Comparison of ENCODE assay signal across 22 cellular contexts in the genomic region with DNA sequence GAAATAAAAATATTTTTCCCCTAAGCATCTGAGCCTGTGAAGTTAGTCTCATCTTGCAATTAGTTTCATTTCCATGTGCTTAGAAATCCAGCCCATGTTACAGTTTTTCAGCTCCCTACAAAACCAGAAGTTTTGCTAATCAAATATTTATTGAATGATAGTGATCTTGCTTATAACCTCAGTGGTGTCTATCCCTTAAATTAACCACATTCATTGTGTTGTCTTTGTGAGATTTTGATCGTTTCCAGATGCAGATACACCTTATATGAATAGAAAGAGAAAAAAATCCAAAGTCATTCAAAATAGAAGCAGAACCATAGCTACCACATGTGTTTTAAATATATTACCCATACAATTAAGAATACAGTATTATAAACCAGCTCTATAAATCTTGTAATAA.
DNase-seq lines count a peak whose midpoint lies in the region; ATAC-seq and TF ChIP-seq lines count a peak whose summit lies in the region.
"Had no signal": no experiment of that assay in that cellular context is flagged by ENCODE, and none has a peak within 500 bp of the region (broad histone marks: within the 10 kb centered on the region; RNA-seq: fewer than 3 reads in every experiment).

No MANE protein-coding gene starts in this region.

- H3K27ac Mint-ChIP-seq in memory B cell, result peak overlapping the region; percentile 55
- H3K27ac Mint-ChIP-seq in glutamatergic neuron (ENCODE audit: unreplicated experiment), result no peak overlapping the region
- H3K27ac Mint-ChIP-seq: CD4-positive, alpha-beta T cell; IgD-negative memory B cell had no signal

- H3K4me1 Mint-ChIP-seq in memory B cell (peaks cover 3% of the 10 kb centered on the region), glutamatergic neuron (ENCODE audit: low read depth, unreplicated experiment) (peaks cover 28% of the 10 kb centered on the region)

- no peak for ATAC-seq in memory B cell (ENCODE audit: low read depth)

- peak; percentile 69 to 86 for DNase-seq in NCI-H526 (lab: John Stamatoyannopoulos, UW)
- DNase-seq in WERI-Rb-1, result no peak
- no peak for DNase-seq in memory B cell (ENCODE audit: low spot score in 2 of 2)
- no peak for DNase-seq in NCI-H748 (lab: John Stamatoyannopoulos, UW; ENCODE audit: unreplicated experiment)
- DNase-seq in T-helper 9 cell, result no peak
- no peak for DNase-seq in glutamatergic neuron
- DNase-seq: CD4-positive, alpha-beta T cell; HCEC 1CT; Karpas-422; NCI-H1105; NCI-H1436 treated with DMSO at 0.1 percent for 48 hours; NCI-H187 treated with DMSO at 0.1 percent for 48 hours; NCI-H2171 treated with DMSO at 0.1 percent for 48 hours; NCI-H345; NCI-H510A treated with DMSO at 0.1 percent for 48 hours; NCI-H82; NK-92 treated with Interleukin-12 subunit alpha and Interleukin-12 subunit beta, amount 100 ng/mL, for 24 hours; Right ventricle myocardium superior; RPMI8226 had no signal

- H3K4me2 ChIP-seq in BLaER1 treated with 17β-estradiol and CSF1 and Interleukin-3, amounts not matched to agents 10 nM and 100 nM, result peak overlapping the region in 10 of 11 experiments; percentile 20 to 100 (median 50); a peak in 16 of 22 replicates

- peaks cover 25 to 92% (median 61%) of the 10 kb centered on the region in 10 experiments for H3K4me1 ChIP-seq in BLaER1 treated with 17β-estradiol and CSF1 and Interleukin-3, amounts not matched to agents 10 nM and 100 nM

- H3K4me3 Mint-ChIP-seq in memory B cell, result no peak overlapping the region
- no peak overlapping the region for H3K4me3 Mint-ChIP-seq in glutamatergic neuron (ENCODE audit: unreplicated experiment)
- H3K4me3 Mint-ChIP-seq: CD4-positive, alpha-beta T cell had no signal

- no peaks in the 10 kb centered on the region for H3K9me3 ChIP-seq in BLaER1 treated with 17β-estradiol and CSF1 and Interleukin-3, amounts not matched to agents 10 nM and 100 nM (replicated peaks in 1 of 11)
- H3K9me3 ChIP-seq in WERI-Rb-1 (ENCODE audit: severe bottlenecking), result no peaks in the 10 kb centered on the region
- H3K9me3 ChIP-seq: SJSA1 had no signal

- H3K27me3 ChIP-seq in BLaER1 treated with 17β-estradiol and CSF1 and Interleukin-3, amounts not matched to agents 10 nM and 100 nM, result no peaks in the 10 kb centered on the region
- no peaks in the 10 kb centered on the region for H3K27me3 ChIP-seq in WERI-Rb-1 (ENCODE audit: insufficient read depth, low read depth, severe bottlenecking)
- H3K27me3 ChIP-seq: SJSA1 had no signal

- TF ChIP-seq CTCF in WERI-Rb-1 (IDR thresholded peaks at IDR 0.05; ENCODE audit: low read depth, low read length) (no peak), glutamatergic neuron (IDR thresholded peaks at IDR 0.05; ENCODE audit: partially characterized antibody, unreplicated experiment) (no peak)

- H3K9me3 Mint-ChIP-seq in memory B cell (no peaks in the 10 kb centered on the region), glutamatergic neuron (ENCODE audit: unreplicated experiment) (peaks cover 12% of the 10 kb centered on the region)
- H3K9me3 Mint-ChIP-seq: CD4-positive, alpha-beta T cell; IgD-negative memory B cell had no signal

- peak overlapping the region in 1 of 11 experiments; percentile 35; a peak in 1 of 22 replicates for H3K9ac ChIP-seq in BLaER1 treated with 17β-estradiol and CSF1 and Interleukin-3, amounts not matched to agents 10 nM and 100 nM

- no peaks in the 10 kb centered on the region for H3K27me3 Mint-ChIP-seq in memory B cell
- peaks cover 10% of the 10 kb centered on the region for H3K27me3 Mint-ChIP-seq in glutamatergic neuron (ENCODE audit: unreplicated experiment)
- H3K27me3 Mint-ChIP-seq: CD4-positive, alpha-beta T cell had no signal

- H4K20me1 ChIP-seq in BLaER1 treated with 17β-estradiol and CSF1 and Interleukin-3, amounts not matched to agents 10 nM and 100 nM, result no peaks in the 10 kb centered on the region

- peak overlapping the region in 2 of 11 experiments; percentile 97 to 98; a peak in 4 of 22 replicates for H3K27ac ChIP-seq in BLaER1 treated with 17β-estradiol and CSF1 and Interleukin-3, amounts not matched to agents 10 nM and 100 nM
- peak overlapping the region; percentile 86 for H3K27ac ChIP-seq in WERI-Rb-1
- H3K27ac ChIP-seq: SJSA1 had no signal

- no peaks in the 10 kb centered on the region for H3K36me3 ChIP-seq in BLaER1 treated with 17β-estradiol and CSF1 and Interleukin-3, amounts not matched to agents 10 nM and 100 nM
- H3K36me3 ChIP-seq in WERI-Rb-1, result no peaks in the 10 kb centered on the region
- H3K36me3 ChIP-seq: SJSA1 had no signal

- H3K36me3 Mint-ChIP-seq in memory B cell (no peaks in the 10 kb centered on the region), glutamatergic neuron (ENCODE audit: unreplicated experiment) (no peaks in the 10 kb centered on the region)
- H3K36me3 Mint-ChIP-seq: IgD-negative memory B cell had no signal

- no peak overlapping the region for H3K4me3 ChIP-seq in BLaER1 treated with 17β-estradiol and CSF1 and Interleukin-3, amounts not matched to agents 10 nM and 100 nM
- no peak overlapping the region for H3K4me3 ChIP-seq in WERI-Rb-1 (ENCODE audit: low read depth, low read length)
- H3K4me3 ChIP-seq: SJSA1 had no signal

Comparison
In these comparisons a context has a peak if more than half of its experiments do, and no peak if none do; other contexts are left out.
1. DNase-seq: peak in NCI-H526 (2 of 2); none in WERI-Rb-1 (single experiment), memory B cell (0 of 2), NCI-H748 (single experiment), T-helper 9 cell (single experiment) and glutamatergic neuron (single experiment).